In genomic region chr20:57429579-57430202, GRCh38 we compare ENCODE assay signal across 10 cellular contexts. TPM values are rescaled to one million over a fixed set of nuclear protein-coding genes. Genes with fewer than 3 reads are reported as not detected.
A peak's percentile ranks its signal among the peaks of the same experiment; 100 is the strongest.
DNase-seq lines count a peak whose midpoint lies in the region; ATAC-seq and TF ChIP-seq lines count a peak whose summit lies in the region.
"Had no signal": no experiment of that assay in that cellular context is flagged by ENCODE, and none has a peak within 500 bp of the region (broad histone marks: within the 10 kb centered on the region; RNA-seq: fewer than 3 reads in every experiment).

No MANE protein-coding gene starts in this region.

- no peaks in the 10 kb centered on the region for H3F3A ChIP-seq in GM23248 (ENCODE audit: insufficient read depth)

- H3K27me3 ChIP-seq in GM23248 (replicated peaks; ENCODE audit: insufficient read depth) (peaks cover 2% of the 10 kb centered on the region; the same call in 1 of the 2 replicates), gastrocnemius medialis (no peaks in the 10 kb centered on the region)

- intact Hi-C loops in gastrocnemius medialis (cut with DNase I; ENCODE audit: low total_unique reads), result no loop called here

- DNase-seq in AG08396 (ENCODE audit: low spot score) (peak; percentile 56), GM23248 (peak; percentile 74), RWPE1 (ENCODE audit: low spot score) (peak; percentile 83), fibroblast of the aortic adventitia (ENCODE audit: low read depth) (peak; percentile 37), NCI-H510A treated with DMSO at 0.1 percent for 48 hours (lab: John Stamatoyannopoulos, UW) (no peak), gastrocnemius medialis (no peak)
- DNase-seq: GOT3, NCI-H2227 treated with DMSO at 0.1 percent for 48 hours had no signal

- no peaks in the 10 kb centered on the region for H3K9me3 ChIP-seq in GM23248 (ENCODE audit: low read depth)
- H3K9me3 ChIP-seq in gastrocnemius medialis, result no peaks in the 10 kb centered on the region

- WGBS in GM23248 (ENCODE audit: low coverage in 1 of 2, low lambda C conversion rate in 2 of 2, missing lambda C conversion rate in 2 of 2), 2 experiments, result 62 to 68% methylated on average over 7 of the region's 7 CpGs

- CTCF ChIA-PET in RWPE1 (lab: Yijun Ruan, JAX), result interaction anchor here (0.9 to 1.1 kb wide), 2 partner anchors 35 to 48 kb away, joined by 3 to 4 read pairs; no protein-coding TSS in a partner anchor

- POLR2A ChIA-PET in RWPE1 (lab: Yijun Ruan, JAX; ENCODE audit: low non-redundant PET), result interaction anchor here (0.6 kb wide), 1 partner anchor 947 kb away, joined by 3 read pairs; no protein-coding TSS in a partner anchor

- TF ChIP-seq POLR2A in gastrocnemius medialis (IDR thresholded peaks at IDR 0.05), result no peak

- no peak for TF ChIP-seq CTCF in RWPE1 (conservative IDR thresholded peaks at IDR 0.05; ENCODE audit: low read depth)
- no peak for TF ChIP-seq CTCF in fibroblast of the aortic adventitia (IDR thresholded peaks at IDR 0.05; ENCODE audit: insufficient read depth, low read length)
- no peak for TF ChIP-seq CTCF in gastrocnemius medialis (IDR thresholded peaks at IDR 0.05 in 4 of 5, conservative IDR thresholded peaks at IDR 0.05 in 1 of 5)

- H3K27ac ChIP-seq in GM23248 (no peak overlapping the region), RWPE1 (no peak overlapping the region), gastrocnemius medialis (no peak overlapping the region)

- H2AFZ ChIP-seq in GM23248, result no peak overlapping the region

- ATAC-seq in HG02798 (IDR thresholded peaks at IDR 0.05; ENCODE audit: poor library complexity, unreplicated experiment) (no peak), HG03520 (IDR thresholded peaks at IDR 0.05; ENCODE audit: unreplicated experiment) (no peak), gastrocnemius medialis (no peak)

- no peak overlapping the region for H3K4me2 ChIP-seq in GM23248 (ENCODE audit: unreplicated experiment)

- H3K4me1 ChIP-seq in GM23248 (ENCODE audit: insufficient read depth) (no peaks in the 10 kb centered on the region), gastrocnemius medialis (peaks cover 21 to 23% of the 10 kb centered on the region in 2 donors)

- H3K36me3 ChIP-seq in GM23248 (ENCODE audit: low read depth) (no peaks in the 10 kb centered on the region), gastrocnemius medialis (no peaks in the 10 kb centered on the region)

- no peak overlapping the region for H3K4me3 ChIP-seq in GM23248
- H3K4me3 ChIP-seq in fibroblast of the aortic adventitia (ENCODE audit: low read depth, low read length), result no peak overlapping the region
- H3K4me3 ChIP-seq in gastrocnemius medialis, result no peak overlapping the region

- H3K79me2 ChIP-seq in GM23248 (ENCODE audit: insufficient read depth), result no peaks in the 10 kb centered on the region

- H4K20me1 ChIP-seq in GM23248 (ENCODE audit: insufficient read depth), result no peaks in the 10 kb centered on the region

- H3K9me2 ChIP-seq in GM23248 (ENCODE audit: insufficient read depth), result no peaks in the 10 kb centered on the region

- H3K9ac ChIP-seq in GM23248, result no peak overlapping the region

- in situ Hi-C loops in GM23248 (cut with MboI) (no loop called here), gastrocnemius medialis (cut with MboI; ENCODE audit: low sequenced_read_pairs in 4 of 4) (no loop called here)

RNA-seq across cellular contexts. Expression of gene RBM38, which starts 38.5 kb away (rescaled TPM):
- 3.7 and 8.1 TPM in 2 replicates for total RNA-seq in GM23248 (2014; rRNA removed; shearing (Covaris generic))
- polyA plus RNA-seq in GM23248 (2016; fragmentation: Nextera tagmentation; extraction: Ambion mirVana), result 1.3 and 2.0 TPM in 2 replicates
- total RNA-seq in fibroblast of the aortic adventitia (ENCODE audit: low replicate concordance) (2.0 and 6.1 TPM in 2 replicates), gastrocnemius medialis (100 to 1,000 TPM in 3 of 4 donors, 10 to 100 TPM in 1; 56.7 to 229 (median 177) TPM)

Comparison
In these comparisons a context has a peak if more than half of its experiments do, and no peak if none do; other contexts are left out.
1. DNase-seq: peak in AG08396 (single experiment), GM23248 (single experiment), RWPE1 (single experiment) and fibroblast of the aortic adventitia (single experiment); none in NCI-H510A treated with DMSO at 0.1 percent for 48 hours (single experiment) and gastrocnemius medialis (0 of 2).